In genomic region chr6:158817298-158818007, GRCh38 we compare ENCODE assay signal across 8 cellular contexts. TPM values are rescaled to one million over a fixed set of nuclear protein-coding genes. Genes with fewer than 3 reads are reported as not detected.
A peak's percentile ranks its signal among the peaks of the same experiment; 100 is the strongest.
DNase-seq lines count a peak whose midpoint lies in the region; ATAC-seq lines count a peak whose summit lies in the region.

No MANE protein-coding gene starts in this region.

- no peak overlapping the region for H2BK5ac ChIP-seq in neuronal stem cell (ENCODE audit: low read length)

- peak; percentile 43 for DNase-seq in EH (ENCODE audit: low read depth)
- DNase-seq in NCI-H1105 treated with DMSO at 0.1 percent for 48 hours (lab: John Stamatoyannopoulos, UW) = peak; percentile 71
- DNase-seq in activated T-helper 1 cell treated with anti-CD3 and anti-CD28 coated beads, Interleukin-12 subunit alpha, Interleukin-12 subunit beta, Interleukin-2, Interleukin-4 antibody, amounts not matched to agents 30 ng/mL and 10 ng/mL and 1 ng/mL, durations not matched to agents 14 hours and 24 hours and 36 hours (ENCODE audit: low spot score) = peak; percentile 26
- DNase-seq in glomerular visceral epithelial cell (ENCODE audit: extremely low spot score) = peak; percentile 53
- no peak for DNase-seq in neuronal stem cell (ENCODE audit: low spot score)
- no peak for DNase-seq in GF-D8 (lab: John Stamatoyannopoulos, UW)

- H3K4me2 ChIP-seq in neuronal stem cell (ENCODE audit: insufficient read depth, low read length, poor library complexity, severe bottlenecking) = peak overlapping the region; percentile 93

- no CpG with 5 or more reads among the region's 20 CpGs for WGBS in neuronal stem cell (ENCODE audit: extremely low coverage in 2 of 2, insufficient read length in 2 of 2, insufficient replicate concordance in 1 of 2), 2 donors

- peak overlapping the region; percentile 77 to 84 for H3K4me3 ChIP-seq in neuronal stem cell (ENCODE audit: low read length in 2 of 2)

- peak overlapping the region; percentile 80 for H3K18ac ChIP-seq in neuronal stem cell (ENCODE audit: low read length)

- peak overlapping the region; percentile 25 for H3K23ac ChIP-seq in neuronal stem cell (ENCODE audit: low read depth, low read length, poor library complexity)

- no peak overlapping the region for H3K4ac ChIP-seq in neuronal stem cell (ENCODE audit: low read length)

- no peaks in the 10 kb centered on the region for H3K27me3 ChIP-seq in neuronal stem cell (ENCODE audit: control insufficient read depth in 3 of 3, insufficient read depth in 3 of 3, low read depth in 1 of 3, low read length in 3 of 3)

- H2AK5ac ChIP-seq in neuronal stem cell (ENCODE audit: low read depth, low read length) = no peak overlapping the region

- H3K4me1 Mint-ChIP-seq in activated T-helper 1 cell treated with anti-CD3 and anti-CD28 coated beads, Interleukin-12 subunit alpha, Interleukin-12 subunit beta, Interleukin-2, Interleukin-4 antibody, amounts not matched to agents 30 ng/mL and 10 ng/mL and 1 ng/mL, durations not matched to agents 14 hours and 24 hours and 36 hours (ENCODE audit: low read depth) = peaks cover 67% of the 10 kb centered on the region

- no peak overlapping the region for H4K8ac ChIP-seq in neuronal stem cell (ENCODE audit: low read depth, low read length)

- no peak overlapping the region for H3K14ac ChIP-seq in neuronal stem cell (ENCODE audit: low read length)

- no peak overlapping the region for H2BK12ac ChIP-seq in neuronal stem cell (ENCODE audit: low read length)

- H2BK120ac ChIP-seq in neuronal stem cell (ENCODE audit: low read depth, low read length) = no peak overlapping the region

- no peak for ATAC-seq in HG03565 (IDR thresholded peaks at IDR 0.05; ENCODE audit: unreplicated experiment)
- no peak for ATAC-seq in GM19351 (IDR thresholded peaks at IDR 0.05; ENCODE audit: unreplicated experiment)

- no peaks in the 10 kb centered on the region for H3K27me3 Mint-ChIP-seq in activated T-helper 1 cell treated with anti-CD3 and anti-CD28 coated beads, Interleukin-12 subunit alpha, Interleukin-12 subunit beta, Interleukin-2, Interleukin-4 antibody, amounts not matched to agents 30 ng/mL and 10 ng/mL and 1 ng/mL, durations not matched to agents 14 hours and 24 hours and 36 hours (ENCODE audit: insufficient read depth)

- peak overlapping the region; percentile 98 for H3K27ac Mint-ChIP-seq in activated T-helper 1 cell treated with anti-CD3 and anti-CD28 coated beads, Interleukin-12 subunit alpha, Interleukin-12 subunit beta, Interleukin-2, Interleukin-4 antibody, amounts not matched to agents 30 ng/mL and 10 ng/mL and 1 ng/mL, durations not matched to agents 14 hours and 24 hours and 36 hours

- intact Hi-C loops in activated T-helper 1 cell treated with anti-CD3 and anti-CD28 coated beads, Interleukin-12 subunit alpha, Interleukin-12 subunit beta, Interleukin-2, Interleukin-4 antibody, amounts not matched to agents 30 ng/mL and 10 ng/mL and 1 ng/mL, durations not matched to agents 14 hours and 24 hours and 36 hours (cut with micrococcal nuclease) = loop anchor here (1.0 to 5.0 kb wide), 11 partner anchors 33 to 1155 kb away; partner anchors contain the start of genes TCP1 and TMEM181

- peaks cover 7 to 20% of the 10 kb centered on the region in 2 donors for H3K4me1 ChIP-seq in neuronal stem cell (ENCODE audit: control insufficient read depth in 2 of 2, insufficient read depth in 1 of 2, low read depth in 1 of 2, low read length in 2 of 2)

- H4K91ac ChIP-seq in neuronal stem cell (ENCODE audit: low read depth, low read length, poor library complexity) = no peak overlapping the region

- H3K36me3 Mint-ChIP-seq in activated T-helper 1 cell treated with anti-CD3 and anti-CD28 coated beads, Interleukin-12 subunit alpha, Interleukin-12 subunit beta, Interleukin-2, Interleukin-4 antibody, amounts not matched to agents 30 ng/mL and 10 ng/mL and 1 ng/mL, durations not matched to agents 14 hours and 24 hours and 36 hours (ENCODE audit: low read depth) = peaks cover 46% of the 10 kb centered on the region

- no peak overlapping the region for H3K27ac ChIP-seq in neuronal stem cell (replicated peaks; ENCODE audit: low read length)

- H3K9me3 ChIP-seq in neuronal stem cell (replicated peaks in 1 of 2; ENCODE audit: control insufficient read depth in 2 of 2, insufficient read depth in 1 of 2, low read depth in 1 of 2, low read length in 2 of 2) = peaks cover 0 to 1% of the 10 kb centered on the region in 2 donors

- H2AFZ ChIP-seq in neuronal stem cell (ENCODE audit: low read length) = peak overlapping the region; percentile 92

- H3K4me3 Mint-ChIP-seq in activated T-helper 1 cell treated with anti-CD3 and anti-CD28 coated beads, Interleukin-12 subunit alpha, Interleukin-12 subunit beta, Interleukin-2, Interleukin-4 antibody, amounts not matched to agents 30 ng/mL and 10 ng/mL and 1 ng/mL, durations not matched to agents 14 hours and 24 hours and 36 hours = peak overlapping the region; percentile 100

- H2BK15ac ChIP-seq in neuronal stem cell (ENCODE audit: low read length) = no peak overlapping the region

- peaks cover 11% of the 10 kb centered on the region for H3K79me1 ChIP-seq in neuronal stem cell (ENCODE audit: low read depth, low read length)

- H3K9ac ChIP-seq in neuronal stem cell (ENCODE audit: low read depth, low read length, poor library complexity) = peak overlapping the region; percentile 64

- H3K9me3 Mint-ChIP-seq in activated T-helper 1 cell treated with anti-CD3 and anti-CD28 coated beads, Interleukin-12 subunit alpha, Interleukin-12 subunit beta, Interleukin-2, Interleukin-4 antibody, amounts not matched to agents 30 ng/mL and 10 ng/mL and 1 ng/mL, durations not matched to agents 14 hours and 24 hours and 36 hours = no peaks in the 10 kb centered on the region

- peaks cover 8 to 39% of the 10 kb centered on the region in 2 donors for H3K36me3 ChIP-seq in neuronal stem cell (replicated peaks in 1 of 2; ENCODE audit: control insufficient read depth in 2 of 2, insufficient read depth in 2 of 2, low read length in 2 of 2)

RNA-seq across cellular contexts. Expression of gene EZR, which starts 1.7 kb away (rescaled TPM):
- 205 and 206 TPM in 2 replicates for total RNA-seq in activated T-helper 1 cell treated with anti-CD3 and anti-CD28 coated beads, Interleukin-12 subunit alpha, Interleukin-12 subunit beta, Interleukin-2, Interleukin-4 antibody, amounts not matched to agents 30 ng/mL and 10 ng/mL and 1 ng/mL, durations not matched to agents 14 hours and 24 hours and 36 hours
- polyA plus RNA-seq in neuronal stem cell (2013, experiment 1 of 2) = 32.4 TPM
- polyA plus RNA-seq in neuronal stem cell (2013, experiment 2 of 2) = 32.9 TPM

Comparison
In these comparisons a context has a peak if more than half of its experiments do, and no peak if none do; other contexts are left out.
1. DNase-seq: peak in EH (single experiment), NCI-H1105 treated with DMSO at 0.1 percent for 48 hours (single experiment), activated T-helper 1 cell treated with anti-CD3 and anti-CD28 coated beads, Interleukin-12 subunit alpha, Interleukin-12 subunit beta, Interleukin-2, Interleukin-4 antibody, amounts not matched to agents 30 ng/mL and 10 ng/mL and 1 ng/mL, durations not matched to agents 14 hours and 24 hours and 36 hours (single experiment) and glomerular visceral epithelial cell (single experiment); none in neuronal stem cell (single experiment) and GF-D8 (single experiment).